ENCODE assay signal across 8 cellular contexts in genomic region chr14:25050494-25051170, GRCh38. TPM values are rescaled to one million over a fixed set of nuclear protein-coding genes. Genes with fewer than 3 reads are reported as not detected.
DNase-seq lines count a peak whose midpoint lies in the region; ATAC-seq lines count a peak whose summit lies in the region.

No MANE protein-coding gene starts in this region.

- H3K27ac ChIP-seq in angular gyrus (ENCODE audit: low read depth, low read length) (peak overlapping the region; percentile 53), skeletal muscle tissue (ENCODE audit: low read depth, low read length) (peak overlapping the region; percentile 9)

- H3K9me3 Mint-ChIP-seq in stimulated activated naive CD8-positive, alpha-beta T cell treated with anti-CD3 and anti-CD28 coated beads, Interleukin-15, Interleukin-2, amounts not matched to agents 100 ng/mL and 50 ng/mL, for 24 hours, result no peaks in the 10 kb centered on the region

- H3K36me3 Mint-ChIP-seq in stimulated activated naive CD8-positive, alpha-beta T cell treated with anti-CD3 and anti-CD28 coated beads, Interleukin-15, Interleukin-2, amounts not matched to agents 100 ng/mL and 50 ng/mL, for 24 hours (ENCODE audit: low read depth), result no peaks in the 10 kb centered on the region

- no peak for ATAC-seq in stimulated activated naive CD8-positive, alpha-beta T cell treated with anti-CD3 and anti-CD28 coated beads, Interleukin-15, Interleukin-2, amounts not matched to agents 100 U/mL and 50 U/mL, for 24 hours
- no peak for ATAC-seq in HG03521 (IDR thresholded peaks at IDR 0.05; ENCODE audit: unreplicated experiment)
- no peak for ATAC-seq in HG03196 (IDR thresholded peaks at IDR 0.05; ENCODE audit: unreplicated experiment)

- no peak overlapping the region for H3K27ac Mint-ChIP-seq in stimulated activated naive CD8-positive, alpha-beta T cell treated with anti-CD3 and anti-CD28 coated beads, Interleukin-15, Interleukin-2, amounts not matched to agents 100 ng/mL and 50 ng/mL, for 24 hours

- peak overlapping the region; percentile 47 to 71 (median 71) for H3K9ac ChIP-seq in skeletal muscle tissue (ENCODE audit: low read depth in 1 of 3, low read length in 3 of 3)

- peaks cover 8 to 19% (median 15%) of the 10 kb centered on the region in 3 donors for H3K4me1 ChIP-seq in skeletal muscle tissue (ENCODE audit: control insufficient read depth in 3 of 3, insufficient read depth in 3 of 3, low read length in 3 of 3)

- peaks cover 62% of the 10 kb centered on the region for H3K27me3 Mint-ChIP-seq in stimulated activated naive CD8-positive, alpha-beta T cell treated with anti-CD3 and anti-CD28 coated beads, Interleukin-15, Interleukin-2, amounts not matched to agents 100 ng/mL and 50 ng/mL, for 24 hours

- peak overlapping the region; percentile 72 for H3K4me3 ChIP-seq in iPS-18c (ENCODE audit: insufficient read depth, low read depth, low read length)
- peak overlapping the region; percentile 65 to 74 (median 71) for H3K4me3 ChIP-seq in skeletal muscle tissue (ENCODE audit: low read length in 3 of 3)

- H3K9me3 ChIP-seq in iPS-18c (ENCODE audit: control insufficient read depth, insufficient read depth, low read length), result no peaks in the 10 kb centered on the region
- H3K9me3 ChIP-seq in skeletal muscle tissue (ENCODE audit: control insufficient read depth in 3 of 3, low read length in 3 of 3), result no peaks in the 10 kb centered on the region

- no peak for DNase-seq in stimulated activated naive CD8-positive, alpha-beta T cell treated with anti-CD3 and anti-CD28 coated beads, Interleukin-15, Interleukin-2, amounts not matched to agents 100 U/mL and 50 U/mL, for 24 hours
- DNase-seq in mucosa of gallbladder (ENCODE audit: low spot score), result no peak

- H3K36me3 ChIP-seq in skeletal muscle tissue (ENCODE audit: control insufficient read depth in 3 of 3, insufficient read depth in 3 of 3, low read length in 3 of 3), result no peaks in the 10 kb centered on the region

- H3K4me3 Mint-ChIP-seq in stimulated activated naive CD8-positive, alpha-beta T cell treated with anti-CD3 and anti-CD28 coated beads, Interleukin-15, Interleukin-2, amounts not matched to agents 100 ng/mL and 50 ng/mL, for 24 hours, result peak overlapping the region; percentile 66

- peaks cover 10% of the 10 kb centered on the region for H3K4me1 Mint-ChIP-seq in stimulated activated naive CD8-positive, alpha-beta T cell treated with anti-CD3 and anti-CD28 coated beads, Interleukin-15, Interleukin-2, amounts not matched to agents 100 ng/mL and 50 ng/mL, for 24 hours (ENCODE audit: low read depth)

- H3K27me3 ChIP-seq in skeletal muscle tissue (ENCODE audit: control insufficient read depth in 3 of 3, insufficient read depth in 3 of 3, low read length in 3 of 3), result peaks cover 0 to 12% (median 6%) of the 10 kb centered on the region in 3 donors

RNA-seq across cellular contexts. Expression of gene STXBP6, which starts 0.7 kb away (rescaled TPM):
- 17.7 TPM for total RNA-seq in skeletal muscle tissue
- total RNA-seq in mucosa of gallbladder, result 31.1 TPM
